ENCODE assay signal across 7 cellular contexts in the genomic region with DNA sequence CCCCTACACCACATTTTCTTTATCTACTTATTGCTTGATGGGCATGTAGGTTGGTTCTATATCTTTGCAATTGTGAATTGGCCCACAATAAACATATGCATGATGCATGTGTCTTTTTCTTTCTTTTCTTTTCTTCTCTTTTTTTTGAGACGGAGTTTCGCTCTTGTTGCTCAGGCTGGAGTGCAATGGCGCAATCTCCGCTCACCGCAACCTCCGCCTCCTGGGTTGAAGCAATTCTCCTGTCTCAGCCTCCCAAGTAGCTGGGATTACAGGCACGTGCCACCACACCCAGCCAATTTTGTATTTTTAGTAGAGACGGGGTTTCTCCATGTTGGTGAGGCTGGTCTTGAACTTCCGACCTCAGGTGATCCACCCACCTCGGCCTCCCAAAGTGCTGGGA. TPM values are rescaled to one million over a fixed set of nuclear protein-coding genes. Genes with fewer than 3 reads are reported as not detected.
"Had no signal": no experiment of that assay in that cellular context is flagged by ENCODE, and none has a peak within 500 bp of the region (broad histone marks: within the 10 kb centered on the region; RNA-seq: fewer than 3 reads in every experiment).

No MANE protein-coding gene starts in this region.

RNA-seq across cellular contexts. Expression of a gene that starts 43.8 kb away (rescaled TPM):
- total RNA-seq: LHCN-M2, MCF 10A, NCI-H460, PC-3, Peyer's patch, SJCRH30, SK-MEL-5 had no signal
